23 cellular contexts compared by ENCODE assay signal in the genomic region with DNA sequence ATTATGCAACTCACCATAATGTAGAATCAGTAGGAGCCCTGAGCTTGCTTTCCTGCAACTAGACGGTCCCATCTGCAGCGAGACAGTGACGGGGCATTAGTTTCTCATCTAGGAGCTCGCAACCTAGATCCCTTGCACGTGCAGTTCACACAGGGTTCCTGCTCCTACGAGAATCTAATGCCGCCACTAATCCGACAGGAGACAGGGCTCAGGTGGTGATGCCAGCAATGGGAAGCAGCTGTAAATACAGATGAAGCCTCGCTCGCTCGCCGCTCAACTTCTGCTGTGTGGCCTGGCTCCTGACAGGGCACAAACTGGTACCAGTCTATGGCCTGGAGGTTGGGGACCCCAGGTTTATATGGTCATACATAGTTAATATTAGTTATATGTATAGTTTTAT.
"Had no signal": no experiment of that assay in that cellular context is flagged by ENCODE, and none has a peak within 500 bp of the region (broad histone marks: within the 10 kb centered on the region; RNA-seq: fewer than 3 reads in every experiment).

No MANE protein-coding gene starts in this region.

- ATAC-seq: effector memory CD8-positive, alpha-beta T cell; esophagus mucosa; gastrocnemius medialis; heart right ventricle; left cardiac atrium; left lung; left ventricle myocardium superior; lower lobe of right lung; mucosa of descending colon had no signal

- H3K27me3 ChIP-seq: colonic mucosa, gastrocnemius medialis had no signal

- H3K9me3 ChIP-seq: colonic mucosa, esophagus squamous epithelium, gastrocnemius medialis, heart right ventricle, left lung, lower lobe of right lung, mucosa of descending colon had no signal

- H3K27ac ChIP-seq: colonic mucosa, epithelial cell of prostate, esophagus squamous epithelium, gastrocnemius medialis, heart right ventricle, left lung, lower lobe of right lung had no signal

- H3K4me1 ChIP-seq: colonic mucosa, esophagus squamous epithelium, heart right ventricle, left lung, lower lobe of right lung had no signal

- H3K36me3 ChIP-seq: colonic mucosa, esophagus squamous epithelium, gastrocnemius medialis, heart right ventricle, left lung, lower lobe of right lung had no signal

- H3K4me3 ChIP-seq: colonic mucosa, esophagus squamous epithelium, gastrocnemius medialis, heart right ventricle, left lung, lower lobe of right lung, mucosa of descending colon had no signal

- DNase-seq: colonic mucosa; cortex of kidney; effector CD8-positive, alpha-beta T cell; effector memory CD8-positive, alpha-beta T cell; endodermal cell; erythroblast; esophagus squamous epithelium; foreskin fibroblast; foreskin melanocyte; gastrocnemius medialis; glutamatergic neuron; head of caudate nucleus; heart right ventricle; hippocampal formation; left cardiac atrium; left lung; left ventricle myocardium superior; lower lobe of right lung; mesenchymal stem cell; mucosa of descending colon; naive B cell had no signal
